26 cellular contexts compared by ENCODE assay signal in genomic region chr12:15206831-15207394, GRCh38. TPM values are rescaled to one million over a fixed set of nuclear protein-coding genes. Genes with fewer than 3 reads are reported as not detected.
DNase-seq lines count a peak whose midpoint lies in the region; ATAC-seq and TF ChIP-seq lines count a peak whose summit lies in the region.
"Had no signal": no experiment of that assay in that cellular context is flagged by ENCODE, and none has a peak within 500 bp of the region (broad histone marks: within the 10 kb centered on the region; RNA-seq: fewer than 3 reads in every experiment).

No MANE protein-coding gene starts in this region.

- peak overlapping the region; percentile 5 for H3K27ac Mint-ChIP-seq in chondrocyte (ENCODE audit: unreplicated experiment)
- H3K27ac Mint-ChIP-seq: activated CD8-positive, alpha-beta T cell treated with anti-CD3 and anti-CD28 coated beads, Interleukin-2, amount 10 ng/mL, durations not matched to agents 7 days and 5 days; CD4-positive, alpha-beta memory T cell; naive B cell; T-cell had no signal

- peaks cover 20% of the 10 kb centered on the region for H3K9me3 Mint-ChIP-seq in chondrocyte (ENCODE audit: low read depth)
- H3K9me3 Mint-ChIP-seq: CD4-positive, alpha-beta memory T cell; central memory CD8-positive, alpha-beta T cell; T-cell had no signal

- TF ChIP-seq CTCF in chondrocyte (IDR thresholded peaks at IDR 0.05) (no peak), lower lobe of right lung (IDR thresholded peaks at IDR 0.05) (no peak), thoracic aorta (IDR thresholded peaks at IDR 0.05) (no peak)

- H3K27ac ChIP-seq in lower lobe of right lung (peak overlapping the region; percentile 14), thoracic aorta (peak overlapping the region; percentile 78 to 89)
- H3K27ac ChIP-seq: epithelial cell of prostate, foreskin keratinocyte, right lobe of liver had no signal

- H3K27me3 ChIP-seq in lower lobe of right lung (ENCODE audit: low read depth) (no peaks in the 10 kb centered on the region), thoracic aorta (replicated peaks; ENCODE audit: insufficient read depth) (no peaks in the 10 kb centered on the region)
- H3K27me3 ChIP-seq: foreskin keratinocyte, right lobe of liver had no signal

- H3K9me3 ChIP-seq in lower lobe of right lung (no peaks in the 10 kb centered on the region), thoracic aorta (no peaks in the 10 kb centered on the region)
- H3K9me3 ChIP-seq: right lobe of liver had no signal

- no peak overlapping the region for H3K4me3 Mint-ChIP-seq in chondrocyte (ENCODE audit: unreplicated experiment)
- H3K4me3 Mint-ChIP-seq: activated CD8-positive, alpha-beta T cell treated with anti-CD3 and anti-CD28 coated beads, Interleukin-2, amount 10 ng/mL, durations not matched to agents 7 days and 5 days; CD4-positive, alpha-beta memory T cell; central memory CD8-positive, alpha-beta T cell; naive B cell; T-cell had no signal

- no peaks in the 10 kb centered on the region for H3K27me3 Mint-ChIP-seq in chondrocyte (ENCODE audit: low read depth)

- no peak overlapping the region for H3K4me3 ChIP-seq in lower lobe of right lung
- H3K4me3 ChIP-seq in thoracic aorta = no peak overlapping the region
- H3K4me3 ChIP-seq: right lobe of liver had no signal

- H3K36me3 ChIP-seq in lower lobe of right lung (no peaks in the 10 kb centered on the region), thoracic aorta (no peaks in the 10 kb centered on the region)
- H3K36me3 ChIP-seq: right lobe of liver had no signal

- DNase-seq in M059J (ENCODE audit: low read depth) (peak; percentile 2), chondrocyte (ENCODE audit: low spot score) (no peak), lower lobe of right lung (no peak), thoracic aorta (ENCODE audit: low spot score) (no peak), foreskin melanocyte (no peak), HT-29 (ENCODE audit: low spot score) (no peak), iPS-NIHi7 (ENCODE audit: extremely low spot score) (no peak)
- DNase-seq: activated CD4-positive, alpha-beta T cell treated with anti-CD3 and anti-CD28 coated beads for 1 hour; activated CD8-positive, alpha-beta T cell treated with anti-CD3 and anti-CD28 coated beads, Interleukin-2, amount 10 ng/mL, durations not matched to agents 7 days and 5 days; CD4-positive, alpha-beta memory T cell; foreskin keratinocyte; GDM1; H7; mesenchymal stem cell; MM.1S; naive B cell; NCI-H187 treated with DMSO at 0.1 percent for 48 hours; NCI-H226; NCI-H82; occipital lobe; right lobe of liver; SIG-M5; stimulated activated CD4-positive, alpha-beta T cell treated with anti-CD3 and anti-CD28 coated beads, Interleukin-15, amount 100 ng/mL, for 24 hours; T-cell had no signal

- H3K4me1 Mint-ChIP-seq in chondrocyte (ENCODE audit: low read depth) = peaks cover 74% of the 10 kb centered on the region
- H3K4me1 Mint-ChIP-seq: CD4-positive, alpha-beta memory T cell; central memory CD8-positive, alpha-beta T cell; naive B cell; T-cell had no signal

- intact Hi-C loops in lower lobe of right lung (cut with DNase I) = no loop called here

- H3K4me1 ChIP-seq in lower lobe of right lung (no peaks in the 10 kb centered on the region), thoracic aorta (ENCODE audit: control insufficient read depth in 1 of 2, low read depth in 2 of 2) (peaks cover 51 to 83% of the 10 kb centered on the region in 2 donors)
- H3K4me1 ChIP-seq: right lobe of liver had no signal

- H3K36me3 Mint-ChIP-seq in chondrocyte (ENCODE audit: low read depth) = peaks cover 17% of the 10 kb centered on the region
- H3K36me3 Mint-ChIP-seq: CD4-positive, alpha-beta memory T cell; naive B cell; T-cell had no signal

- ATAC-seq in lower lobe of right lung (no peak), thoracic aorta (ENCODE audit: insufficient number of reproducible peaks, low FRiP score, low read depth) (no peak)
- ATAC-seq: activated CD8-positive, alpha-beta T cell treated with anti-CD3 and anti-CD28 coated beads, Interleukin-2, amount 10 ng/mL, durations not matched to agents 7 days and 5 days; right lobe of liver; T-cell had no signal

RNA-seq across cellular contexts. Expression of gene RERG, which starts 14.3 kb away (rescaled TPM):
- 1.4 TPM in 1 of 2 replicates, not detected in the other for total RNA-seq in M059J (2014; rRNA removed; shearing (Covaris generic))
- total RNA-seq in chondrocyte (10.1 to 64.8 TPM (median 10.8 TPM) in 3 replicates), lower lobe of right lung (9.0 TPM), thoracic aorta (100 to 1,000 TPM in 1 of 2 donors, 10 to 100 TPM in 1; 92.3 to 120 TPM)
- not detected in 2 replicates for total RNA-seq in HT-29 (2014; rRNA removed; shearing (Covaris generic))
- total RNA-seq: activated CD8-positive, alpha-beta T cell treated with anti-CD3 and anti-CD28 coated beads, Interleukin-2, amount 10 ng/mL, durations not matched to agents 7 days and 5 days; CD4-positive, alpha-beta memory T cell; foreskin keratinocyte; H7 had no signal
